ENCODE assay signal across 1 cellular context in genomic region chr2:120253021-120253882, GRCh38.
TF ChIP-seq lines count a peak whose summit lies in the region.

No MANE protein-coding gene starts in this region.

TF ChIP-seq in GM12878, 131 proteins besides CTCF, POLR2A, EP300 and RAD21 (continued from another document):
- TF ChIP-seq E4F1 (IDR thresholded peaks at IDR 0.05; ENCODE audit: borderline replicate concordance, partially characterized antibody): no peak
TF ChIP-seq in GM12878: peak in this region for 26.
